ENCODE assay signal across 8 cellular contexts in the genomic region with DNA sequence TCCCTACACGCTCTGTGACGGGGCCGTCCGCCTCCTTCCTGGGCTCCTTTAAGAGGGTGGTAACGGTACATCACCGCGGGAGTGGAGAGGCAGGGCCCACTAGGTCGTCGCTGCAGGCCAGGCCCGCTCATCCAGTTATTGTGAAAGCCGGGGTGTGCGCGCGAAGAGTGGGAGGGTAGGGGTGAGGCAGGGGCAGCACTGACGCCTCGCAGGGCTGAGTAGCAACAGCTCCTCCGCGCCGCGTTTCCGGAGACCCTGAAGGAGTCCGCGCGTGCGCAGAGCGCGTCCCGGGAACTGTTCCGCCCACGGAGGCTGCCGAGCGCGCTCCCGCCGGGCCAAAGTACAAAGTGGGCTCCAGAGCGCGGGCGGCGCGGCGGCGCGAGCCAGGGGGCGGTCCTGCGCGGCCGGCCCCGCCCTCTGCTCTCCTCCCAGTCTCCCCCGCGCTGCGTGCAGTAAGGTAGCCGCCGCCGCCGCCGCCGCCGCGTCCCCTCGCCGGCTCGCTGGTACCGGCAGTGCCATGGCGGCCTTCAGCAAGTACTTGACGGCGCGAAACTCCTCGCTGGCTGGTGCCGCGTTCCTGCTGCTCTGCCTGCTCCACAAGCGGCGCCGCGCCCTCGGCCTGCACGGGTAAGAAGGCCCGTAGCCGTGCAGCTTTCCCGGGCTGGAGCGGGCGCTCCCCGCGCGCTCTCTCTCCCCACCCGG. TPM values are rescaled to one million over a fixed set of nuclear protein-coding genes. Genes with fewer than 3 reads are reported as not detected.
A peak's percentile ranks its signal among the peaks of the same experiment; 100 is the strongest.
DNase-seq lines count a peak whose midpoint lies in the region; ATAC-seq and TF ChIP-seq lines count a peak whose summit lies in the region.

Gene ABCD3, plus strand, starts transcription at position 428 of the 702 bp plus-strand sequence. Its CDS starts 90 bp downstream, at position 518.

- peak within 1 kb of the TSS; percentile 84 for H2AFZ ChIP-seq in OCI-LY1 (ENCODE audit: low read length)

- H3K9me3 Mint-ChIP-seq in endothelial cell (ENCODE audit: unreplicated experiment): no peaks in the 10 kb centered on the region

- peak within 1 kb of the TSS; percentile 85 for H3K4me2 ChIP-seq in OCI-LY1 (ENCODE audit: low read length)

- H3K4me3 ChIP-seq in HUES64 (ENCODE audit: low read length) (peak within 1 kb of the TSS; percentile 70), OCI-LY1 (ENCODE audit: low read depth, low read length, poor library complexity, severe bottlenecking) (peak within 1 kb of the TSS; percentile 85)

- H3K79me2 ChIP-seq in OCI-LY1 (ENCODE audit: insufficient read depth, low read length): peaks cover 9% of the 10 kb centered on the region

- H3K9ac ChIP-seq in HUES64 (ENCODE audit: low read depth, low read length) (peak within 1 kb of the TSS; percentile 75), OCI-LY1 (ENCODE audit: low read length) (peak within 1 kb of the TSS; percentile 75)

- H3K27me3 Mint-ChIP-seq in endothelial cell (ENCODE audit: unreplicated experiment): peaks cover 9% of the 10 kb centered on the region

- no peaks in the 10 kb centered on the region for H3K9me3 ChIP-seq in HUES64 (ENCODE audit: insufficient read depth, low read depth, low read length)
- no peaks in the 10 kb centered on the region for H3K9me3 ChIP-seq in OCI-LY1 (ENCODE audit: low read length)

- under 1% methylated on average over 85 of the region's 85 CpGs for WGBS in HUES64

- no peaks in the 10 kb centered on the region for H4K20me1 ChIP-seq in OCI-LY1 (ENCODE audit: insufficient read depth, low read length)

- peak within 1 kb of the TSS; percentile 95 for H3K4me3 Mint-ChIP-seq in endothelial cell (ENCODE audit: unreplicated experiment)

- no peaks in the 10 kb centered on the region for H3F3A ChIP-seq in OCI-LY1 (ENCODE audit: insufficient read depth, low read length)

- peak; percentile 96 for DNase-seq in D341Med (ENCODE audit: low spot score)
- DNase-seq in activated CD8-positive, alpha-beta memory T cell treated with anti-CD3 and anti-CD28 coated beads, Interleukin-2, amount 50 U/mL, for 4 hours: peak; percentile 98
- peak; percentile 98 for DNase-seq in endothelial cell (ENCODE audit: low spot score)
- peak; percentile 96 for DNase-seq in midbrain (lab: John Stamatoyannopoulos, UW)
- peak; percentile 94 to 99 for DNase-seq in stimulated activated CD8-positive, alpha-beta memory T cell treated with anti-CD3 and anti-CD28 coated beads, Interleukin-15, amount 100 ng/mL, for 48 hours (ENCODE audit: low read depth in 2 of 2)

- peaks cover 44% of the 10 kb centered on the region for H3K4me1 Mint-ChIP-seq in endothelial cell (ENCODE audit: unreplicated experiment)

- H3K9me2 ChIP-seq in OCI-LY1 (ENCODE audit: low read depth, low read length): no peaks in the 10 kb centered on the region

- H3K36me3 ChIP-seq in HUES64 (ENCODE audit: insufficient read depth, low read length) (no peaks in the 10 kb centered on the region), OCI-LY1 (ENCODE audit: insufficient read depth, low read length) (no peaks in the 10 kb centered on the region)

- H3K4me1 ChIP-seq in HUES64 (ENCODE audit: insufficient read depth, low read length) (peaks cover 12% of the 10 kb centered on the region; the same call in 1 of the 2 replicates), OCI-LY1 (ENCODE audit: insufficient read depth, low read length, severe bottlenecking) (peaks cover 34% of the 10 kb centered on the region)

- ATAC-seq in GM21515 (IDR thresholded peaks at IDR 0.05; ENCODE audit: unreplicated experiment): peak; percentile 95

- H3K27ac Mint-ChIP-seq in endothelial cell (ENCODE audit: unreplicated experiment): peak within 1 kb of the TSS; percentile 89

- H3K36me3 Mint-ChIP-seq in endothelial cell (ENCODE audit: low read depth, unreplicated experiment): no peaks in the 10 kb centered on the region

- peak within 1 kb of the TSS; percentile 70; the same call in 1 of the 2 replicates for H3K27ac ChIP-seq in HUES64 (ENCODE audit: low read depth, low read length)
- no peak within 1 kb of the TSS for H3K27ac ChIP-seq in OCI-LY1 (ENCODE audit: low read depth, low read length, poor library complexity, severe bottlenecking)

- H3K27me3 ChIP-seq in HUES64 (ENCODE audit: insufficient read depth, low read length) (peaks cover 27% of the 10 kb centered on the region), OCI-LY1 (ENCODE audit: insufficient read depth, low read length) (no peaks in the 10 kb centered on the region)

- TF ChIP-seq CTCF in OCI-LY1 (IDR thresholded peaks at IDR 0.05; ENCODE audit: low read length): no peak
- TF ChIP-seq CTCF in endothelial cell (IDR thresholded peaks at IDR 0.05; ENCODE audit: unreplicated experiment): no peak

RNA-seq across cellular contexts. Expression of gene ABCD3, which starts in this region (rescaled TPM):
- polyA plus RNA-seq in HUES64 (2013, experiment 1 of 2): 20.3 TPM
- 21.6 TPM for polyA plus RNA-seq in HUES64 (2013, experiment 2 of 2)
- 59.6 TPM for total RNA-seq in endothelial cell (ENCODE audit: unreplicated experiment)
